In genomic region chr1:83860506-83861221, GRCh38 we compare ENCODE assay signal across 8 cellular contexts.
DNase-seq lines count a peak whose midpoint lies in the region; TF ChIP-seq lines count a peak whose summit lies in the region.

No MANE protein-coding gene starts in this region.

- no peaks in the 10 kb centered on the region for H3K27me3 ChIP-seq in endocrine pancreas (ENCODE audit: control insufficient read depth, insufficient read depth, low read length)

- H3K4me1 ChIP-seq in endocrine pancreas (ENCODE audit: control insufficient read depth, insufficient read depth, low read length) = peaks cover 4% of the 10 kb centered on the region

- no peaks in the 10 kb centered on the region for H3K9me3 ChIP-seq in endocrine pancreas (ENCODE audit: control insufficient read depth, low read length)

- H3K9ac ChIP-seq in endocrine pancreas (ENCODE audit: control insufficient read depth, insufficient read depth, low read length) = peak overlapping the region; percentile 91

- POLR2A ChIA-PET in HEK293T (lab: Yijun Ruan, JAX) = no interaction called here

- TF ChIP-seq CTCF in GM10266 (IDR thresholded peaks at IDR 0.05; ENCODE audit: control insufficient read depth, insufficient read depth, low read depth, missing control alignments) = peak; percentile 75

- CTCF ChIA-PET in HEK293T (lab: Yijun Ruan, JAX) = interaction anchor here (0.6 kb wide), 1 partner anchor 97 kb away, joined by 5 read pairs; no protein-coding TSS in a partner anchor

- peak overlapping the region; percentile 63 for H3K4me3 ChIP-seq in endocrine pancreas (ENCODE audit: control insufficient read depth, insufficient read depth, low read length)

- no peaks in the 10 kb centered on the region for H3K36me3 ChIP-seq in endocrine pancreas (ENCODE audit: control insufficient read depth, insufficient read depth, low read length)

- DNase-seq in GM10266 (ENCODE audit: extremely low spot score) (peak; percentile 62), HEK293T (ENCODE audit: extremely low spot score) (peak; percentile 69), NCI-H1930 (lab: John Stamatoyannopoulos, UW) (peak; percentile 46 to 52), middle frontal gyrus (ENCODE audit: extremely low spot score, low spot score) (peak; percentile 53), Kasumi-1 (lab: John Stamatoyannopoulos, UW) (no peak)
- DNase-seq in activated CD8-positive, alpha-beta memory T cell treated with anti-CD3 and anti-CD28 coated beads for 4 hours (ENCODE audit: low read depth in 2 of 2) = peak; percentile 29 to 45
- peak; percentile 35 to 47 for DNase-seq in stimulated activated CD8-positive, alpha-beta memory T cell treated with anti-CD3 and anti-CD28 coated beads, Interleukin-15, amount 100 ng/mL, for 4 hours (ENCODE audit: low read depth in 2 of 2)

TF ChIP-seq in HEK293T, 16 proteins besides CTCF, POLR2A, EP300 and RAD21:
- TF ChIP-seq FOXM1 (IDR thresholded peaks at IDR 0.05; ENCODE audit: borderline replicate concordance) (no peak), LEF1 (IDR thresholded peaks at IDR 0.05; ENCODE audit: borderline replicate concordance) (no peak), SP1 (IDR thresholded peaks at IDR 0.05) (no peak), TARDBP (IDR thresholded peaks at IDR 0.05) (no peak), NFRKB (IDR thresholded peaks at IDR 0.05) (no peak), L3MBTL2 (conservative IDR thresholded peaks at IDR 0.05) (peak; percentile 95), PKNOX1 (IDR thresholded peaks at IDR 0.05) (peak; percentile 84), FOXA1 (IDR thresholded peaks at IDR 0.05) (no peak), ARNT (IDR thresholded peaks at IDR 0.05) (no peak), CTBP1 (IDR thresholded peaks at IDR 0.05; ENCODE audit: borderline replicate concordance) (no peak), HDGF (IDR thresholded peaks at IDR 0.05; ENCODE audit: borderline replicate concordance) (no peak), ELF4 (IDR thresholded peaks at IDR 0.05) (no peak), BHLHE40 (IDR thresholded peaks at IDR 0.05; ENCODE audit: borderline replicate concordance) (no peak), SUZ12 (IDR thresholded peaks at IDR 0.05) (no peak)

Comparison
In these comparisons a context has a peak if more than half of its experiments do, and no peak if none do; other contexts are left out.
1. DNase-seq: peak in GM10266 (single experiment), HEK293T (single experiment), NCI-H1930 (2 of 2), activated CD8-positive, alpha-beta memory T cell treated with anti-CD3 and anti-CD28 coated beads for 4 hours (2 of 2), middle frontal gyrus (single experiment) and stimulated activated CD8-positive, alpha-beta memory T cell treated with anti-CD3 and anti-CD28 coated beads, Interleukin-15, amount 100 ng/mL, for 4 hours (2 of 2); none in Kasumi-1 (0 of 2).